ENCODE assay signal across 30 cellular contexts in genomic region chr12:56885316-56885715, GRCh38. TPM values are rescaled to one million over a fixed set of nuclear protein-coding genes. Genes with fewer than 3 reads are reported as not detected.
"Had no signal": no experiment of that assay in that cellular context is flagged by ENCODE, and none has a peak within 500 bp of the region (broad histone marks: within the 10 kb centered on the region; RNA-seq: fewer than 3 reads in every experiment).

No MANE protein-coding gene starts in this region.

- FAIRE-seq: urothelium cell line had no signal

- H3K4me1 ChIP-seq: stomach, suprapubic skin, testis, tibial artery, tibial nerve, transverse colon, uterus, vagina had no signal

- H3K4me3 ChIP-seq: stomach, suprapubic skin, testis, thoracic aorta, thyroid gland, tibial artery, tibial nerve, transverse colon, upper lobe of left lung, upper lobe of right lung, uterus, vagina had no signal

- H3K9me3 ChIP-seq: testis, thoracic aorta, thyroid gland, upper lobe of right lung, vagina had no signal

- H3K36me3 ChIP-seq: stomach, suprapubic skin, thoracic aorta, thyroid gland, tibial artery, tibial nerve, transverse colon, upper lobe of left lung, upper lobe of right lung, uterus, vagina had no signal

- H3K27ac ChIP-seq: stomach, suprapubic skin, testis, thoracic aorta, thyroid gland, tibial artery, tibial nerve, transverse colon, upper lobe of left lung, upper lobe of right lung, uterus, vagina had no signal

- DNase-seq: stimulated activated CD4-positive, alpha-beta T cell treated with anti-CD3 and anti-CD28 coated beads, Interleukin-2, amount 100 ng/mL, for 48 hours; stimulated activated CD4-positive, alpha-beta T cell treated with anti-CD3 and anti-CD28 coated beads, Interleukin-4, amount 100 ng/mL, for 1 hour; stimulated activated CD4-positive, alpha-beta T cell treated with anti-CD3 and anti-CD28 coated beads, Interleukin-4, amount 100 ng/mL, for 24 hours; stimulated activated CD4-positive, alpha-beta T cell treated with anti-CD3 and anti-CD28 coated beads, Interleukin-4, amount 100 ng/mL, for 4 hours; stimulated activated CD8-positive, alpha-beta memory T cell treated with anti-CD3 and anti-CD28 coated beads, Interleukin-4, amount 100 ng/mL, for 48 hours; stimulated activated naive B cell treated with anti-CD40 and anti-IgM and Interleukin-4, amounts not matched to agents 10 μg/mL and 1 μg/mL and 100 μg/mL, for 72 hours; stimulated activated naive CD4-positive, alpha-beta T cell; stimulated activated naive CD4-positive, alpha-beta T cell treated with Interleukin-2 at 50 U/mL for 16 hours; stimulated activated naive CD8-positive, alpha-beta T cell treated with anti-CD3 and anti-CD28 coated beads, Interleukin-15, amount 100 ng/mL, for 72 hours; stimulated activated naive CD8-positive, alpha-beta T cell treated with anti-CD3 and anti-CD28 coated beads, Interleukin-15, Interleukin-2, amounts not matched to agents 100 U/mL and 50 U/mL, for 24 hours; stomach; substantia nigra; testis; thyroid gland; tibial artery; transverse colon; trophoblast cell; upper lobe of left lung; upper lobe of right lung; uterus had no signal

- ATAC-seq: stimulated activated effector memory CD8-positive, alpha-beta T cell treated with anti-CD3 and anti-CD28 coated beads, Interleukin-12 subunit alpha, Interleukin-12 subunit beta, amount 100 ng/mL, for 72 hours; stimulated activated memory B cell treated with anti-CD40 and anti-IgM and Interleukin-4, amounts not matched to agents 10 μg/mL and 1 μg/mL and 100 μg/mL, for 72 hours; stimulated activated naive B cell treated with anti-CD40 and anti-IgM and Interleukin-4, amounts not matched to agents 10 μg/mL and 1 μg/mL and 100 μg/mL, for 72 hours; stimulated activated naive CD8-positive, alpha-beta T cell treated with anti-CD3 and anti-CD28 coated beads, Interleukin-15, amount 100 ng/mL, for 72 hours; stimulated activated naive CD8-positive, alpha-beta T cell treated with anti-CD3 and anti-CD28 coated beads, Interleukin-15, Interleukin-2, amounts not matched to agents 100 U/mL and 50 U/mL, for 24 hours; upper lobe of right lung had no signal

- H3K27me3 ChIP-seq: stomach, suprapubic skin, testis, thyroid gland, tibial artery, tibial nerve, upper lobe of left lung, upper lobe of right lung, uterus, vagina had no signal

RNA-seq across cellular contexts. Expression of gene SDR9C7, which starts 48.9 kb away (rescaled TPM):
- total RNA-seq: stomach, subcutaneous adipose tissue, thyroid gland, tibial nerve, transverse colon, upper lobe of left lung, upper lobe of right lung, ureter, urinary bladder had no signal
